ENCODE assay signal across 8 cellular contexts in genomic region chr15:63834500-63835210, GRCh38. TPM values are rescaled to one million over a fixed set of nuclear protein-coding genes. Genes with fewer than 3 reads are reported as not detected.
DNase-seq lines count a peak whose midpoint lies in the region; ATAC-seq lines count a peak whose summit lies in the region.

No MANE protein-coding gene starts in this region.

- H3K27me3 Mint-ChIP-seq in activated CD4-positive, alpha-beta T cell treated with anti-CD3 and anti-CD28 coated beads, Interleukin-2, amount 10 ng/mL, durations not matched to agents 24 days and 14 days = peaks cover 9% of the 10 kb centered on the region
- peaks cover 17% of the 10 kb centered on the region for H3K27me3 Mint-ChIP-seq in activated naive CD8-positive, alpha-beta T cell treated with anti-CD3 and anti-CD28 coated beads, Interleukin-2, amount 10 ng/mL, durations not matched to agents 7 days and 5 days

- WGBS in thymus = 63% methylated on average over 11 of the region's 11 CpGs

- ATAC-seq in activated naive CD8-positive, alpha-beta T cell treated with anti-CD3 and anti-CD28 coated beads, Interleukin-2, amount 10 ng/mL, durations not matched to agents 7 days and 5 days (ENCODE audit: low read depth) = no peak
- no peak for ATAC-seq in GM19397 (IDR thresholded peaks at IDR 0.05; ENCODE audit: unreplicated experiment)

- H3K36me3 ChIP-seq in thymus (ENCODE audit: control insufficient read depth, insufficient read depth) = no peaks in the 10 kb centered on the region

- H3K4me1 ChIP-seq in thymus (ENCODE audit: control insufficient read depth, insufficient read depth, low read length) = peaks cover 7% of the 10 kb centered on the region

- H3K27ac ChIP-seq in thymus (ENCODE audit: low read depth) = peak overlapping the region; percentile 97

- peaks cover 7% of the 10 kb centered on the region for H3K36me3 Mint-ChIP-seq in activated CD4-positive, alpha-beta T cell treated with anti-CD3 and anti-CD28 coated beads, Interleukin-2, amount 10 ng/mL, durations not matched to agents 24 days and 14 days (ENCODE audit: low read depth)
- peaks cover 2% of the 10 kb centered on the region for H3K36me3 Mint-ChIP-seq in activated naive CD8-positive, alpha-beta T cell treated with anti-CD3 and anti-CD28 coated beads, Interleukin-2, amount 10 ng/mL, durations not matched to agents 7 days and 5 days

- peaks cover 4% of the 10 kb centered on the region for H3K9me3 Mint-ChIP-seq in activated CD4-positive, alpha-beta T cell treated with anti-CD3 and anti-CD28 coated beads, Interleukin-2, amount 10 ng/mL, durations not matched to agents 24 days and 14 days
- H3K9me3 Mint-ChIP-seq in activated naive CD8-positive, alpha-beta T cell treated with anti-CD3 and anti-CD28 coated beads, Interleukin-2, amount 10 ng/mL, durations not matched to agents 7 days and 5 days = no peaks in the 10 kb centered on the region

- intact Hi-C loops in activated CD4-positive, alpha-beta T cell treated with anti-CD3 and anti-CD28 coated beads, Interleukin-2, amount 10 ng/mL, durations not matched to agents 24 days and 14 days (cut with micrococcal nuclease) = loop anchor here (1.0 to 5.0 kb wide), 3 partner anchors 36 to 233 kb away; no protein-coding TSS in a partner anchor

- DNase-seq in activated CD4-positive, alpha-beta T cell treated with anti-CD3 and anti-CD28 coated beads, Interleukin-2, amount 10 ng/mL, durations not matched to agents 24 days and 14 days = peak; percentile 55
- DNase-seq in activated CD4-positive, alpha-beta T cell treated with anti-CD3 and anti-CD28 coated beads, Interleukin-2, amount 50 U/mL, for 48 hours = no peak
- DNase-seq in activated naive CD8-positive, alpha-beta T cell treated with anti-CD3 and anti-CD28 coated beads, Interleukin-2, amount 10 ng/mL, durations not matched to agents 7 days and 5 days = no peak
- DNase-seq in kidney tubule cell (ENCODE audit: low spot score) (peak; percentile 9), 8988T (no peak), NCI-H146 treated with DMSO at 0.1 percent for 48 hours (lab: John Stamatoyannopoulos, UW; ENCODE audit: unreplicated experiment) (no peak)

- POLR2A ChIA-PET in activated naive CD8-positive, alpha-beta T cell treated with anti-CD3 and anti-CD28 coated beads, Interleukin-2, amount 10 ng/mL, durations not matched to agents 7 days and 5 days (lab: Charles Lee) = interaction anchor here (0.9 to 2.1 kb wide), 3 partner anchors 58 to 259 kb away, joined by 3 to 9 read pairs (median 3); partner anchors contain the start of gene CIAO2A

- peak overlapping the region; percentile 93 for H3K4me3 ChIP-seq in thymus (ENCODE audit: low read length)

- no peaks in the 10 kb centered on the region for H3K27me3 ChIP-seq in thymus (ENCODE audit: control insufficient read depth, insufficient read depth)

- no peaks in the 10 kb centered on the region for H3K9me3 ChIP-seq in thymus (ENCODE audit: control insufficient read depth)

- H3K4me3 Mint-ChIP-seq in activated CD4-positive, alpha-beta T cell treated with anti-CD3 and anti-CD28 coated beads, Interleukin-2, amount 10 ng/mL, durations not matched to agents 24 days and 14 days = peak overlapping the region; percentile 99
- peak overlapping the region; percentile 90 for H3K4me3 Mint-ChIP-seq in activated naive CD8-positive, alpha-beta T cell treated with anti-CD3 and anti-CD28 coated beads, Interleukin-2, amount 10 ng/mL, durations not matched to agents 7 days and 5 days

- peaks cover 40% of the 10 kb centered on the region for H3K4me1 Mint-ChIP-seq in activated CD4-positive, alpha-beta T cell treated with anti-CD3 and anti-CD28 coated beads, Interleukin-2, amount 10 ng/mL, durations not matched to agents 24 days and 14 days
- peaks cover 31% of the 10 kb centered on the region for H3K4me1 Mint-ChIP-seq in activated naive CD8-positive, alpha-beta T cell treated with anti-CD3 and anti-CD28 coated beads, Interleukin-2, amount 10 ng/mL, durations not matched to agents 7 days and 5 days

- peak overlapping the region; percentile 100 for H3K27ac Mint-ChIP-seq in activated CD4-positive, alpha-beta T cell treated with anti-CD3 and anti-CD28 coated beads, Interleukin-2, amount 10 ng/mL, durations not matched to agents 24 days and 14 days
- H3K27ac Mint-ChIP-seq in activated naive CD8-positive, alpha-beta T cell treated with anti-CD3 and anti-CD28 coated beads, Interleukin-2, amount 10 ng/mL, durations not matched to agents 7 days and 5 days = peak overlapping the region; percentile 91

RNA-seq across cellular contexts. Expression of gene HERC1, which starts 0.9 kb away (rescaled TPM):
- 69.8 and 78.3 TPM in 2 replicates for total RNA-seq in activated CD4-positive, alpha-beta T cell treated with anti-CD3 and anti-CD28 coated beads, Interleukin-2, amount 10 ng/mL, durations not matched to agents 24 days and 14 days
- total RNA-seq in activated naive CD8-positive, alpha-beta T cell treated with anti-CD3 and anti-CD28 coated beads, Interleukin-2, amount 10 ng/mL, durations not matched to agents 7 days and 5 days = 100 to 1,000 TPM; 113 to 122 TPM
- polyA plus RNA-seq in thymus = 34.7 TPM

Comparison
In these comparisons a context has a peak if more than half of its experiments do, and no peak if none do; other contexts are left out.
1. DNase-seq: peak in activated CD4-positive, alpha-beta T cell treated with anti-CD3 and anti-CD28 coated beads, Interleukin-2, amount 10 ng/mL, durations not matched to agents 24 days and 14 days (single experiment) and kidney tubule cell (single experiment); none in activated CD4-positive, alpha-beta T cell treated with anti-CD3 and anti-CD28 coated beads, Interleukin-2, amount 50 U/mL, for 48 hours (0 of 2), activated naive CD8-positive, alpha-beta T cell treated with anti-CD3 and anti-CD28 coated beads, Interleukin-2, amount 10 ng/mL, durations not matched to agents 7 days and 5 days (single experiment), 8988T (single experiment) and NCI-H146 treated with DMSO at 0.1 percent for 48 hours (single experiment).